ENCODE assay signal across 1 cellular context in genomic region chr9:35001803-35002502, GRCh38.
TF ChIP-seq lines count a peak whose summit lies in the region.

No MANE protein-coding gene starts in this region.

TF ChIP-seq in GM12878, 131 proteins besides CTCF, POLR2A, EP300 and RAD21 (continues in another document):
- no peak for TF ChIP-seq KAT2A (conservative IDR thresholded peaks at IDR 0.05; ENCODE audit: control insufficient read depth, low read depth, low read length)
- no peak for TF ChIP-seq MEF2A (IDR thresholded peaks at IDR 0.05; ENCODE audit: insufficient read depth, low read depth, low read length)
- TF ChIP-seq ZBTB33 (IDR thresholded peaks at IDR 0.05) = no peak
- no peak for TF ChIP-seq TAF1 (IDR thresholded peaks at IDR 0.05; ENCODE audit: borderline replicate concordance, low read depth, low read length)
- TF ChIP-seq, protein P1, sequence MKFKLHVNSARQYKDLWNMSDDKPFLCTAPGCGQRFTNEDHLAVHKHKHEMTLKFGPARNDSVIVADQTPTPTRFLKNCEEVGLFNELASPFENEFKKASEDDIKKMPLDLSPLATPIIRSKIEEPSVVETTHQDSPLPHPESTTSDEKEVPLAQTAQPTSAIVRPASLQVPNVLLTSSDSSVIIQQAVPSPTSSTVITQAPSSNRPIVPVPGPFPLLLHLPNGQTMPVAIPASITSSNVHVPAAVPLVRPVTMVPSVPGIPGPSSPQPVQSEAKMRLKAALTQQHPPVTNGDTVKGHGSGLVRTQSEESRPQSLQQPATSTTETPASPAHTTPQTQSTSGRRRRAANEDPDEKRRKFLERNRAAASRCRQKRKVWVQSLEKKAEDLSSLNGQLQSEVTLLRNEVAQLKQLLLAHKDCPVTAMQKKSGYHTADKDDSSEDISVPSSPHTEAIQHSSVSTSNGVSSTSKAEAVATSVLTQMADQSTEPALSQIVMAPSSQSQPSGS (IDR thresholded peaks at IDR 0.05; ENCODE audit: low read length) = peak; percentile 73; the same call in 1 of the 2 replicates
- TF ChIP-seq LARP7 (IDR thresholded peaks at IDR 0.05) = no peak
- no peak for TF ChIP-seq SP1 (IDR thresholded peaks at IDR 0.05; ENCODE audit: low read depth, low read length)
- no peak for TF ChIP-seq JUND (IDR thresholded peaks at IDR 0.05; ENCODE audit: low read depth, low read length)
- no peak for TF ChIP-seq SREBF2 (IDR thresholded peaks at IDR 0.05; ENCODE audit: low read length)
- no peak for TF ChIP-seq EGR1 (IDR thresholded peaks at IDR 0.05; ENCODE audit: borderline replicate concordance in 1 of 2, low read depth in 2 of 2, low read length in 2 of 2)
- TF ChIP-seq TBL1XR1 (IDR thresholded peaks at IDR 0.05; ENCODE audit: low read depth, low read length) = no peak
- TF ChIP-seq REST (IDR thresholded peaks at IDR 0.05; ENCODE audit: low read depth, low read length) = no peak
- TF ChIP-seq ZBED1 (IDR thresholded peaks at IDR 0.05; ENCODE audit: borderline replicate concordance) = peak; percentile 42; the same call in 1 of the 2 replicates
- no peak for TF ChIP-seq HSF1 (IDR thresholded peaks at IDR 0.05; ENCODE audit: low read depth, low read length)
- peak; percentile 88 for TF ChIP-seq JUNB (IDR thresholded peaks at IDR 0.05)
- no peak for TF ChIP-seq SPI1 (IDR thresholded peaks at IDR 0.05; ENCODE audit: borderline replicate concordance, insufficient read depth, low read depth, low read length)
- peak in 1 of 2 experiments; percentile 57; a peak in 1 of 4 replicates for TF ChIP-seq ETV6 (conservative IDR thresholded peaks at IDR 0.05 in 1 of 2, IDR thresholded peaks at IDR 0.05 in 1 of 2; ENCODE audit: borderline replicate concordance in 1 of 2, low read depth in 1 of 2)
- peak; percentile 39; the same call in 1 of the 2 replicates for TF ChIP-seq MTA3 (IDR thresholded peaks at IDR 0.05; ENCODE audit: borderline replicate concordance, low read length)
- TF ChIP-seq SMC3 (IDR thresholded peaks at IDR 0.05; ENCODE audit: borderline replicate concordance, low read length) = no peak
- TF ChIP-seq NFIC (IDR thresholded peaks at IDR 0.05; ENCODE audit: low read depth, low read length) = peak; percentile 84; the same call in 1 of the 2 replicates
- TF ChIP-seq RELA (IDR thresholded peaks at IDR 0.05; ENCODE audit: borderline replicate concordance, partially characterized antibody) = no peak
- TF ChIP-seq, protein P2, sequence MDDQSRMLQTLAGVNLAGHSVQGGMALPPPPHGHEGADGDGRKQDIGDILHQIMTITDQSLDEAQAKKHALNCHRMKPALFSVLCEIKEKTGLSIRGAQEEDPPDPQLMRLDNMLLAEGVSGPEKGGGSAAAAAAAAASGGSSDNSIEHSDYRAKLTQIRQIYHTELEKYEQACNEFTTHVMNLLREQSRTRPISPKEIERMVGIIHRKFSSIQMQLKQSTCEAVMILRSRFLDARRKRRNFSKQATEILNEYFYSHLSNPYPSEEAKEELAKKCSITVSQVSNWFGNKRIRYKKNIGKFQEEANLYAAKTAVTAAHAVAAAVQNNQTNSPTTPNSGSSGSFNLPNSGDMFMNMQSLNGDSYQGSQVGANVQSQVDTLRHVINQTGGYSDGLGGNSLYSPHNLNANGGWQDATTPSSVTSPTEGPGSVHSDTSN (IDR thresholded peaks at IDR 0.05; ENCODE audit: insufficient replicate concordance, low read depth, low read length) = peak; percentile 76
- no peak for TF ChIP-seq PAX8 (IDR thresholded peaks at IDR 0.05)
- TF ChIP-seq BCL3 (IDR thresholded peaks at IDR 0.05; ENCODE audit: borderline replicate concordance, insufficient read depth, low read depth, low read length, poor library complexity, severe bottlenecking) = peak; percentile 42
- TF ChIP-seq, protein P3, sequence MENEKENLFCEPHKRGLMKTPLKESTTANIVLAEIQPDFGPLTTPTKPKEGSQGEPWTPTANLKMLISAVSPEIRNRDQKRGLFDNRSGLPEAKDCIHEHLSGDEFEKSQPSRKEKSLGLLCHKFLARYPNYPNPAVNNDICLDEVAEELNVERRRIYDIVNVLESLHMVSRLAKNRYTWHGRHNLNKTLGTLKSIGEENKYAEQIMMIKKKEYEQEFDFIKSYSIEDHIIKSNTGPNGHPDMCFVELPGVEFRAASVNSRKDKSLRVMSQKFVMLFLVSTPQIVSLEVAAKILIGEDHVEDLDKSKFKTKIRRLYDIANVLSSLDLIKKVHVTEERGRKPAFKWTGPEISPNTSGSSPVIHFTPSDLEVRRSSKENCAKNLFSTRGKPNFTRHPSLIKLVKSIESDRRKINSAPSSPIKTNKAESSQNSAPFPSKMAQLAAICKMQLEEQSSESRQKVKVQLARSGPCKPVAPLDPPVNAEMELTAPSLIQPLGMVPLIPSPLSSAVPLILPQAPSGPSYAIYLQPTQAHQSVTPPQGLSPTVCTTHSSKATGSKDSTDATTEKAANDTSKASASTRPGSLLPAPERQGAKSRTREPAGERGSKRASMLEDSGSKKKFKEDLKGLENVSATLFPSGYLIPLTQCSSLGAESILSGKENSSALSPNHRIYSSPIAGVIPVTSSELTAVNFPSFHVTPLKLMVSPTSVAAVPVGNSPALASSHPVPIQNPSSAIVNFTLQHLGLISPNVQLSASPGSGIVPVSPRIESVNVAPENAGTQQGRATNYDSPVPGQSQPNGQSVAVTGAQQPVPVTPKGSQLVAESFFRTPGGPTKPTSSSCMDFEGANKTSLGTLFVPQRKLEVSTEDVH (IDR thresholded peaks at IDR 0.05; ENCODE audit: low read depth, partially characterized antibody) = no peak
- peak; percentile 75; the same call in 1 of the 2 replicates for TF ChIP-seq FOXM1 (IDR thresholded peaks at IDR 0.05; ENCODE audit: low read depth, low read length)
- no peak for TF ChIP-seq POLR2AphosphoS2 (IDR thresholded peaks at IDR 0.05; ENCODE audit: low read depth, low read length)
- no peak for TF ChIP-seq USF1 (IDR thresholded peaks at IDR 0.05; ENCODE audit: borderline replicate concordance, extremely low read length, insufficient read depth, low read depth, low read length)
- no peak for TF ChIP-seq BACH1 (IDR thresholded peaks at IDR 0.05; ENCODE audit: borderline replicate concordance)
- no peak for TF ChIP-seq MXI1 (IDR thresholded peaks at IDR 0.05; ENCODE audit: low read depth, low read length)
- no peak for TF ChIP-seq IRF3 (IDR thresholded peaks at IDR 0.05)
- TF ChIP-seq, protein P4, sequence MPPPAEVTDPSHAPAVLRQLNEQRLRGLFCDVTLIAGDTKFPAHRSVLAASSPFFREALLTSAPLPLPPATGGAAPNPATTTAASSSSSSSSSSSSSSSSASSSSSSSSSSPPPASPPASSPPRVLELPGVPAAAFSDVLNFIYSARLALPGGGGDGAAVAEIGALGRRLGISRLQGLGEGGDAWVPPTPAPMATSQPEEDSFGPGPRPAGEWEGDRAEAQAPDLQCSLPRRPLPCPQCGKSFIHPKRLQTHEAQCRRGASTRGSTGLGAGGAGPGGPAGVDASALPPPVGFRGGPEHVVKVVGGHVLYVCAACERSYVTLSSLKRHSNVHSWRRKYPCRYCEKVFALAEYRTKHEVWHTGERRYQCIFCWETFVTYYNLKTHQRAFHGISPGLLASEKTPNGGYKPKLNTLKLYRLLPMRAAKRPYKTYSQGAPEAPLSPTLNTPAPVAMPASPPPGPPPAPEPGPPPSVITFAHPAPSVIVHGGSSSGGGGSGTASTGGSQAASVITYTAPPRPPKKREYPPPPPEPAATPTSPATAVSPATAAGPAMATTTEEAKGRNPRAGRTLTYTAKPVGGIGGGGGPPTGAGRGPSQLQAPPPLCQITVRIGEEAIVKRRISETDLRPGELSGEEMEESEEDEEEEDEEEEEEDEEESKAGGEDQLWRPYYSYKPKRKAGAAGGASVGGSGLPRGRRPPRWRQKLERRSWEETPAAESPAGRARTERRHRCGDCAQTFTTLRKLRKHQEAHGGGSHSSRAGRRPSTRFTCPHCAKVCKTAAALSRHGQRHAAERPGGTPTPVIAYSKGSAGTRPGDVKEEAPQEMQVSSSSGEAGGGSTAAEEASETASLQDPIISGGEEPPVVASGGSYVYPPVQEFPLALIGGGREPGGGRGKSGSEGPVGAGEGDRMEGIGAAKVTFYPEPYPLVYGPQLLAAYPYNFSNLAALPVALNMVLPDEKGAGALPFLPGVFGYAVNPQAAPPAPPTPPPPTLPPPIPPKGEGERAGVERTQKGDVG (CRISPR knock-in tag; IDR thresholded peaks at IDR 0.05) = no peak
- no peak for TF ChIP-seq ZNF274 (IDR thresholded peaks at IDR 0.05; ENCODE audit: insufficient read depth, insufficient read length)
- no peak for TF ChIP-seq SREBF1 (IDR thresholded peaks at IDR 0.05; ENCODE audit: low read length)
- TF ChIP-seq ZNF217 (IDR thresholded peaks at IDR 0.05) = no peak
- TF ChIP-seq DPF2 (IDR thresholded peaks at IDR 0.05) = no peak
- TF ChIP-seq, protein P5, sequence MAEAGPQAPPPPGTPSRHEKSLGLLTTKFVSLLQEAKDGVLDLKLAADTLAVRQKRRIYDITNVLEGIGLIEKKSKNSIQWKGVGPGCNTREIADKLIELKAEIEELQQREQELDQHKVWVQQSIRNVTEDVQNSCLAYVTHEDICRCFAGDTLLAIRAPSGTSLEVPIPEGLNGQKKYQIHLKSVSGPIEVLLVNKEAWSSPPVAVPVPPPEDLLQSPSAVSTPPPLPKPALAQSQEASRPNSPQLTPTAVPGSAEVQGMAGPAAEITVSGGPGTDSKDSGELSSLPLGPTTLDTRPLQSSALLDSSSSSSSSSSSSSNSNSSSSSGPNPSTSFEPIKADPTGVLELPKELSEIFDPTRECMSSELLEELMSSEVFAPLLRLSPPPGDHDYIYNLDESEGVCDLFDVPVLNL (IDR thresholded peaks at IDR 0.05; ENCODE audit: low read depth, low read length) = no peak
- no peak for TF ChIP-seq RBBP5 (conservative IDR thresholded peaks at IDR 0.05)
